In the genomic region with DNA sequence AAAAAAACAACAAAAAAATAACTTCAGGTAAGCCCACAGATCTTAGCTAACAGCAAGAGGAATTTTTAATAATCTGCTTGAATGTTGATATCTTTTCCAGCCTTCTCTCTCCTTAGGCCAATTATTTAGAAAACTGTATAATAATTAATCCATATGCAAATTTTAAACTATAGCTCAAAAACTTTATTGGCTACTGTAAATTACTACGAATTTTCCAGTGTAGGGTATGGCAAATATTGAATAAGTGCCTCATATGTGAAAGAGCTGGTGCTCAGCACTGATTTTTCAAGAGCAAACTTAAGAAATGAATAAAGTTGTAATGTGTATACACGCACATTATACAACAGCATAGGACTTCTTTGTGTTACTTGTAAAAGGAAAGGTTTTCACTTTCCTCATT, we compare ENCODE assay signal across 13 cellular contexts.
DNase-seq lines count a peak whose midpoint lies in the region; ATAC-seq and TF ChIP-seq lines count a peak whose summit lies in the region.
"Had no signal": no experiment of that assay in that cellular context is flagged by ENCODE, and none has a peak within 500 bp of the region (broad histone marks: within the 10 kb centered on the region; RNA-seq: fewer than 3 reads in every experiment).

No MANE protein-coding gene starts in this region.

- DNase-seq in GM23338 (ENCODE audit: low spot score) (no peak), PC-3 (no peak), psoas muscle (no peak), right lobe of liver (no peak), NCI-H187 (lab: John Stamatoyannopoulos, UW) (no peak)
- DNase-seq: activated CD8-positive, alpha-beta memory T cell treated with anti-CD3 and anti-CD28 coated beads, Interleukin-2, amount 50 U/mL, for 48 hours; MG63; NCI-H2029 treated with DMSO at 0.1 percent for 48 hours; NCI-H526; stimulated activated CD4-positive, alpha-beta T cell treated with anti-CD3 and anti-CD28 coated beads, Interleukin-12 subunit alpha, Interleukin-12 subunit beta, amount 100 ng/mL, for 4 hours; stomach had no signal

- H3K4me3 ChIP-seq in GM23338: peak overlapping the region; percentile 62
- H3K4me3 ChIP-seq in PC-3 (ENCODE audit: low read length): no peak overlapping the region
- peak overlapping the region; percentile 91 for H3K4me3 ChIP-seq in iPS-18a (ENCODE audit: low read length)
- H3K4me3 ChIP-seq in psoas muscle: peak overlapping the region; percentile 63
- H3K4me3 ChIP-seq in right lobe of liver: no peak overlapping the region
- H3K4me3 ChIP-seq: MG63 had no signal

- H3K27ac Mint-ChIP-seq in GM23338: peak overlapping the region; percentile 19; the same call in 1 of the 2 replicates

- H3K9me3 Mint-ChIP-seq in GM23338: no peaks in the 10 kb centered on the region

- H3K9ac ChIP-seq in PC-3 (ENCODE audit: low read length) (no peak overlapping the region), iPS-18a (ENCODE audit: low read length) (no peak overlapping the region)

- H3K36me3 Mint-ChIP-seq in GM23338 (ENCODE audit: low read depth): peaks cover 17% of the 10 kb centered on the region

- no peak for TF ChIP-seq CTCF in GM23338 (conservative IDR thresholded peaks at IDR 0.05; ENCODE audit: low read depth in 2 of 2)
- no peak for TF ChIP-seq CTCF in PC-3 (conservative IDR thresholded peaks at IDR 0.05; ENCODE audit: low read depth, low read length)
- no peak for TF ChIP-seq CTCF in psoas muscle (IDR thresholded peaks at IDR 0.05)
- TF ChIP-seq CTCF in right lobe of liver (IDR thresholded peaks at IDR 0.05): no peak

- H3K27ac ChIP-seq in GM23338 (ENCODE audit: low read depth) (no peak overlapping the region), PC-3 (ENCODE audit: low read length) (no peak overlapping the region), iPS-18a (ENCODE audit: low read length) (no peak overlapping the region), psoas muscle (no peak overlapping the region), right lobe of liver (no peak overlapping the region)
- H3K27ac ChIP-seq: stomach had no signal

- H3K27me3 Mint-ChIP-seq in GM23338 (ENCODE audit: insufficient read depth, low read depth, poor library complexity): peaks cover 2% of the 10 kb centered on the region

- H3K4me1 ChIP-seq in GM23338 (ENCODE audit: insufficient read depth): peaks cover 24% of the 10 kb centered on the region
- no peaks in the 10 kb centered on the region for H3K4me1 ChIP-seq in PC-3 (ENCODE audit: insufficient read depth, low read length)
- peaks cover 11% of the 10 kb centered on the region for H3K4me1 ChIP-seq in iPS-18a (ENCODE audit: control insufficient read depth, low read depth, low read length)
- H3K4me1 ChIP-seq in psoas muscle: peaks cover 25% of the 10 kb centered on the region
- H3K4me1 ChIP-seq in right lobe of liver: peaks cover 0 to 4% (median 0%) of the 10 kb centered on the region in 4 donors

- H2AFZ ChIP-seq in GM23338 (no peak overlapping the region), PC-3 (ENCODE audit: low read length) (no peak overlapping the region)

- no peak for ATAC-seq in GM23338
- no peak for ATAC-seq in PC-3
- ATAC-seq in psoas muscle: no peak
- ATAC-seq in HG03196 (IDR thresholded peaks at IDR 0.05; ENCODE audit: unreplicated experiment): no peak
- no peak for ATAC-seq in right lobe of liver

- TF ChIP-seq POLR2A in right lobe of liver (IDR thresholded peaks at IDR 0.05): no peak

- BruUV-seq in PC-3 (replicated peaks; lab: Mats Ljungman, UMichigan): no TSS peak

- H3K9me2 ChIP-seq in GM23338 (ENCODE audit: insufficient read depth) (no peaks in the 10 kb centered on the region), PC-3 (replicated peaks; ENCODE audit: low read length) (no peaks in the 10 kb centered on the region)

- H3K9me3 ChIP-seq in PC-3 (ENCODE audit: low read length): no peaks in the 10 kb centered on the region
- no peaks in the 10 kb centered on the region for H3K9me3 ChIP-seq in iPS-18a (ENCODE audit: control insufficient read depth, low read depth, low read length)
- H3K9me3 ChIP-seq in psoas muscle: no peaks in the 10 kb centered on the region
- H3K9me3 ChIP-seq in right lobe of liver: no peaks in the 10 kb centered on the region
- H3K9me3 ChIP-seq: MG63, stomach had no signal

- H3K36me3 ChIP-seq in GM23338 (ENCODE audit: insufficient read depth) (no peaks in the 10 kb centered on the region), PC-3 (ENCODE audit: low read depth, low read length) (no peaks in the 10 kb centered on the region), iPS-18a (ENCODE audit: control insufficient read depth, low read depth, low read length) (no peaks in the 10 kb centered on the region), psoas muscle (ENCODE audit: insufficient read depth in 1 of 2, low read depth in 1 of 2) (no peaks in the 10 kb centered on the region), right lobe of liver (no peaks in the 10 kb centered on the region)
- H3K36me3 ChIP-seq: MG63, stomach had no signal

- POLR2A ChIA-PET in PC-3 (lab: Charles Lee; ENCODE audit: unreplicated experiment): no interaction called here

- H4K20me1 ChIP-seq in GM23338 (replicated peaks; ENCODE audit: insufficient read depth): no peaks in the 10 kb centered on the region
- no peaks in the 10 kb centered on the region for H4K20me1 ChIP-seq in PC-3 (ENCODE audit: low read length)

- peak overlapping the region; percentile 88 for H3K4me3 Mint-ChIP-seq in GM23338

- peaks cover 30% of the 10 kb centered on the region; the same call in 2 of the 3 replicates for H3K4me1 Mint-ChIP-seq in GM23338

- CTCF ChIA-PET in PC-3 (lab: Charles Lee): no interaction called here

- H3K79me2 ChIP-seq in GM23338 (replicated peaks; ENCODE audit: insufficient read depth): peaks cover 68% of the 10 kb centered on the region
- no peaks in the 10 kb centered on the region for H3K79me2 ChIP-seq in PC-3 (ENCODE audit: low read length)

- peak overlapping the region; percentile 83 for H3K4me2 ChIP-seq in GM23338
- H3K4me2 ChIP-seq in PC-3 (ENCODE audit: low read length): 0 out of 2 replicates have a peak overlapping the region, but pooled peaks have one; percentile 36

- 80 to 82% (median 81%) methylated on average over 2 of the region's 2 CpGs for WGBS in psoas muscle, 3 donors
- WGBS in right lobe of liver (ENCODE audit: insufficient coverage, low coverage, low lambda C conversion rate, missing lambda C conversion rate): 81% methylated on average over 2 of the region's 2 CpGs

- no peaks in the 10 kb centered on the region for H3K27me3 ChIP-seq in GM23338 (ENCODE audit: insufficient read depth)
- H3K27me3 ChIP-seq in PC-3 (ENCODE audit: low read length): no peaks in the 10 kb centered on the region
- no peaks in the 10 kb centered on the region for H3K27me3 ChIP-seq in iPS-18a (ENCODE audit: control insufficient read depth, insufficient read depth, low read length)
- H3K27me3 ChIP-seq in psoas muscle (ENCODE audit: insufficient read depth in 3 of 3, low read length in 2 of 3): no peaks in the 10 kb centered on the region
- no peaks in the 10 kb centered on the region for H3K27me3 ChIP-seq in right lobe of liver
- H3K27me3 ChIP-seq: MG63, stomach had no signal

- H3F3A ChIP-seq in GM23338 (replicated peaks; ENCODE audit: low read depth) (no peaks in the 10 kb centered on the region), PC-3 (ENCODE audit: low read length, unreplicated experiment) (no peaks in the 10 kb centered on the region)

- intact Hi-C loops in PC-3 (cut with micrococcal nuclease) (loop anchor here (2.0 kb wide), 1 partner anchor 90 kb away; no protein-coding TSS in a partner anchor), psoas muscle (cut with DNase I) (no loop called here), right lobe of liver (cut with DNase I) (no loop called here)

TF ChIP-seq in GM23338, 12 proteins besides CTCF, POLR2A, EP300 and RAD21:
- TF ChIP-seq JUNB (IDR thresholded peaks at IDR 0.05; ENCODE audit: unreplicated experiment) (no peak), STAT1 (IDR thresholded peaks at IDR 0.05; ENCODE audit: unreplicated experiment) (no peak), ZNF114 (CRISPR knock-in tag; IDR thresholded peaks at IDR 0.05) (no peak), NANOG (IDR thresholded peaks at IDR 0.05; ENCODE audit: borderline replicate concordance) (no peak), CREB1 (CRISPR knock-in tag; IDR thresholded peaks at IDR 0.05; ENCODE audit: low read depth) (no peak)
- TF ChIP-seq, protein P1, sequence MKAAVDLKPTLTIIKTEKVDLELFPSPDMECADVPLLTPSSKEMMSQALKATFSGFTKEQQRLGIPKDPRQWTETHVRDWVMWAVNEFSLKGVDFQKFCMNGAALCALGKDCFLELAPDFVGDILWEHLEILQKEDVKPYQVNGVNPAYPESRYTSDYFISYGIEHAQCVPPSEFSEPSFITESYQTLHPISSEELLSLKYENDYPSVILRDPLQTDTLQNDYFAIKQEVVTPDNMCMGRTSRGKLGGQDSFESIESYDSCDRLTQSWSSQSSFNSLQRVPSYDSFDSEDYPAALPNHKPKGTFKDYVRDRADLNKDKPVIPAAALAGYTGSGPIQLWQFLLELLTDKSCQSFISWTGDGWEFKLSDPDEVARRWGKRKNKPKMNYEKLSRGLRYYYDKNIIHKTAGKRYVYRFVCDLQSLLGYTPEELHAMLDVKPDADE (IDR thresholded peaks at IDR 0.05): no peak
TF ChIP-seq in GM23338: peak in this region for 0.

Comparison
In these comparisons a context has a peak if more than half of its experiments do, and no peak if none do; other contexts are left out.
1. H3K4me3 ChIP-seq: peak in GM23338 (single experiment), iPS-18a (single experiment) and psoas muscle (single experiment); none in PC-3 (single experiment) and right lobe of liver (0 of 3).